In genomic region chr19:46494936-46495788, GRCh38 we compare ENCODE assay signal across 9 cellular contexts. TPM values are rescaled to one million over a fixed set of nuclear protein-coding genes. Genes with fewer than 3 reads are reported as not detected.
DNase-seq lines count a peak whose midpoint lies in the region; ATAC-seq and TF ChIP-seq lines count a peak whose summit lies in the region.
"Had no signal": no experiment of that assay in that cellular context is flagged by ENCODE, and none has a peak within 500 bp of the region (broad histone marks: within the 10 kb centered on the region; RNA-seq: fewer than 3 reads in every experiment).

No MANE protein-coding gene starts in this region.

- DNase-seq in CD4-positive, alpha-beta memory T cell = no peak
- DNase-seq in WERI-Rb-1 (no peak), glutamatergic neuron (no peak), HuH-7.5 (ENCODE audit: low spot score) (no peak), Ammon's horn (ENCODE audit: low spot score) (no peak), sciatic nerve (ENCODE audit: low spot score) (no peak), D341Med (ENCODE audit: low spot score) (no peak)

- H3K4me1 ChIP-seq in CD4-positive, alpha-beta memory T cell (ENCODE audit: insufficient read depth, low read length) = peaks cover 23% of the 10 kb centered on the region
- H3K4me1 ChIP-seq in rectal smooth muscle tissue (ENCODE audit: control insufficient read depth, insufficient read depth, low read length) = peaks cover 3% of the 10 kb centered on the region

- H3K9me3 ChIP-seq in CD4-positive, alpha-beta memory T cell (ENCODE audit: control insufficient read depth in 1 of 2, low read length in 2 of 2) = no peaks in the 10 kb centered on the region
- no peaks in the 10 kb centered on the region for H3K9me3 ChIP-seq in WERI-Rb-1 (ENCODE audit: severe bottlenecking)

- intact Hi-C loops in CD4-positive, alpha-beta memory T cell (cut with micrococcal nuclease) = no loop called here
- intact Hi-C loops in sciatic nerve (cut with DNase I) = loop anchor here (5.0 kb wide), 1 partner anchor 93 kb away; no protein-coding TSS in a partner anchor

- no peak for ATAC-seq in sciatic nerve

- peaks cover 18% of the 10 kb centered on the region for H3K27me3 ChIP-seq in CD4-positive, alpha-beta memory T cell (ENCODE audit: insufficient read depth, low read length)
- H3K27me3 ChIP-seq in WERI-Rb-1 (ENCODE audit: insufficient read depth, low read depth, severe bottlenecking) (no peaks in the 10 kb centered on the region), rectal smooth muscle tissue (ENCODE audit: control insufficient read depth, insufficient read depth, low read length) (peaks cover 3% of the 10 kb centered on the region)

- CTCF ChIA-PET in CD4-positive, alpha-beta memory T cell (lab: Charles Lee; ENCODE audit: partially characterized antibody) = no interaction called here

- H3K36me3 ChIP-seq in CD4-positive, alpha-beta memory T cell (ENCODE audit: insufficient read depth, low read length) = no peaks in the 10 kb centered on the region
- H3K36me3 ChIP-seq in WERI-Rb-1 (no peaks in the 10 kb centered on the region), rectal smooth muscle tissue (ENCODE audit: control insufficient read depth, insufficient read depth, low read length) (no peaks in the 10 kb centered on the region)

- no peak overlapping the region for H3K4me3 ChIP-seq in CD4-positive, alpha-beta memory T cell (ENCODE audit: low read length in 2 of 2)
- H3K4me3 ChIP-seq in WERI-Rb-1 (ENCODE audit: low read depth, low read length) (peak overlapping the region; percentile 44), rectal smooth muscle tissue (ENCODE audit: low read length) (peak overlapping the region; percentile 63)

- no peak overlapping the region for H3K9ac ChIP-seq in rectal smooth muscle tissue (ENCODE audit: low read length)

- H3K4me3 Mint-ChIP-seq in CD4-positive, alpha-beta memory T cell = peak overlapping the region; percentile 46 to 84 (median 80)
- peak overlapping the region; percentile 71 for H3K4me3 Mint-ChIP-seq in glutamatergic neuron (ENCODE audit: unreplicated experiment)

- POLR2A ChIA-PET in CD4-positive, alpha-beta memory T cell (lab: Charles Lee; ENCODE audit: partially characterized antibody) = no interaction called here

- H3K27ac Mint-ChIP-seq in CD4-positive, alpha-beta memory T cell = no peak overlapping the region
- no peak overlapping the region for H3K27ac Mint-ChIP-seq in glutamatergic neuron (ENCODE audit: unreplicated experiment)

- H3K9me3 Mint-ChIP-seq in CD4-positive, alpha-beta memory T cell = no peaks in the 10 kb centered on the region
- peaks cover 13% of the 10 kb centered on the region for H3K9me3 Mint-ChIP-seq in glutamatergic neuron (ENCODE audit: unreplicated experiment)

- TF ChIP-seq CTCF in WERI-Rb-1 (IDR thresholded peaks at IDR 0.05; ENCODE audit: low read depth, low read length) (no peak), glutamatergic neuron (IDR thresholded peaks at IDR 0.05; ENCODE audit: partially characterized antibody, unreplicated experiment) (no peak)

- no peak overlapping the region for H3K27ac ChIP-seq in CD4-positive, alpha-beta memory T cell (ENCODE audit: low read depth, low read length)
- no peak overlapping the region; the same call in 1 of the 2 replicates for H3K27ac ChIP-seq in WERI-Rb-1
- no peak overlapping the region for H3K27ac ChIP-seq in rectal smooth muscle tissue (ENCODE audit: low read depth, low read length)

- H3K27me3 Mint-ChIP-seq in CD4-positive, alpha-beta memory T cell = peaks cover 23 to 38% of the 10 kb centered on the region in 2 donors
- peaks cover 29% of the 10 kb centered on the region for H3K27me3 Mint-ChIP-seq in glutamatergic neuron (ENCODE audit: unreplicated experiment)

- peaks cover 7 to 32% (median 15%) of the 10 kb centered on the region in 4 donors for H3K4me1 Mint-ChIP-seq in CD4-positive, alpha-beta memory T cell
- H3K4me1 Mint-ChIP-seq in glutamatergic neuron (ENCODE audit: low read depth, unreplicated experiment) = peaks cover 7% of the 10 kb centered on the region

- no peaks in the 10 kb centered on the region for H3K36me3 Mint-ChIP-seq in CD4-positive, alpha-beta memory T cell
- no peaks in the 10 kb centered on the region for H3K36me3 Mint-ChIP-seq in glutamatergic neuron (ENCODE audit: unreplicated experiment)

RNA-seq across cellular contexts. Expression of gene PNMA8B, which starts 0.5 kb away (rescaled TPM):
- 1 to 10 TPM; 1.2 TPM for total RNA-seq in CD4-positive, alpha-beta memory T cell
- polyA plus RNA-seq in CD4-positive, alpha-beta memory T cell = under 1 TPM; 0.24 to 0.34 TPM
- 0.76 TPM for total RNA-seq in glutamatergic neuron (ENCODE audit: unreplicated experiment)
- total RNA-seq in sciatic nerve = 3.6 TPM
- total RNA-seq: T-helper 2 cell treated with Interferon-gamma antibody and Interleukin-4, amounts not matched to agents 100 ng/mL and 5 ng/mL, for 36 hours had no signal

RNA-seq across cellular contexts. Expression of gene PNMA8A, which starts 23.8 kb away (rescaled TPM):
- under 1 TPM in 1 of 2 experiments, not detected in 1; 0.26 TPM for total RNA-seq in CD4-positive, alpha-beta memory T cell
- under 1 TPM in 1 of 2 donors, not detected in 1; 0.13 TPM for polyA plus RNA-seq in CD4-positive, alpha-beta memory T cell
- total RNA-seq in glutamatergic neuron (ENCODE audit: unreplicated experiment) = 14.1 TPM
- total RNA-seq in sciatic nerve = 9.3 TPM
- total RNA-seq: T-helper 2 cell treated with Interferon-gamma antibody and Interleukin-4, amounts not matched to agents 100 ng/mL and 5 ng/mL, for 36 hours had no signal

Comparison
In these comparisons a context has a peak if more than half of its experiments do, and no peak if none do; other contexts are left out.
1. H3K4me3 ChIP-seq: peak in WERI-Rb-1 (single experiment) and rectal smooth muscle tissue (single experiment); none in CD4-positive, alpha-beta memory T cell (0 of 2).